In genomic region chr5:40826778-40827478, GRCh38 we compare ENCODE assay signal across 1 cellular context.
A peak's percentile ranks its signal among the peaks of the same experiment; 100 is the strongest.
TF ChIP-seq lines count a peak whose summit lies in the region.

No MANE protein-coding gene starts in this region.

TF ChIP-seq in K562, 482 proteins besides CTCF, POLR2A, EP300 and RAD21 (continued from another document):
- TF ChIP-seq HMGXB4 (CRISPR knock-in tag; IDR thresholded peaks at IDR 0.05) (0 out of 2 replicates have a peak, but pooled peaks have one; percentile 29), GTF2A2 (tag; IDR thresholded peaks at IDR 0.05) (no peak), ZKSCAN1 (IDR thresholded peaks at IDR 0.05; ENCODE audit: low read depth, low read length) (0 out of 2 replicates have a peak, but pooled peaks have one; percentile 6), POLR2AphosphoS2 (IDR thresholded peaks at IDR 0.05; ENCODE audit: low read length) (peak; percentile 87; the same call in 1 of the 2 replicates), XRCC5 (IDR thresholded peaks at IDR 0.05; ENCODE audit: low read depth, low read length) (no peak), POLR2B (IDR thresholded peaks at IDR 0.05; ENCODE audit: low read depth, partially characterized antibody) (peak; percentile 56), MXI1 (IDR thresholded peaks at IDR 0.05; ENCODE audit: low read depth, low read length) (0 out of 2 replicates have a peak, but pooled peaks have one; percentile 35), POLR2G (IDR thresholded peaks at IDR 0.05; ENCODE audit: low read depth, low read length) (peak; percentile 50; the same call in 1 of the 2 replicates), PREB (CRISPR knock-in tag; IDR thresholded peaks at IDR 0.05) (no peak), SIN3A (IDR thresholded peaks at IDR 0.05; ENCODE audit: borderline replicate concordance in 2 of 2, control insufficient read depth in 1 of 2, low read depth in 2 of 2, low read length in 2 of 2) (0 out of 4 replicates have a peak, but pooled peaks of 1 of the 2 experiments have one; percentile 20), TCF15 (CRISPR knock-in tag; IDR thresholded peaks at IDR 0.05) (no peak), POLR2AphosphoS5 (IDR thresholded peaks at IDR 0.05; ENCODE audit: control insufficient read depth, insufficient read depth, low read depth, low read length) (0 out of 2 replicates have a peak, but pooled peaks have one; percentile 12), E4F1 (CRISPR knock-in tag; IDR thresholded peaks at IDR 0.05; ENCODE audit: borderline replicate concordance) (no peak), PRMT5 (CRISPR knock-in tag; IDR thresholded peaks at IDR 0.05) (no peak), NFIC (IDR thresholded peaks at IDR 0.05) (peak; percentile 30; the same call in 1 of the 2 replicates), TFAP4 (CRISPR knock-in tag; IDR thresholded peaks at IDR 0.05; ENCODE audit: borderline replicate concordance) (no peak), AFF4 (CRISPR knock-in tag; IDR thresholded peaks at IDR 0.05) (0 out of 2 replicates have a peak, but pooled peaks have one; percentile 20), CHCHD3 (CRISPR knock-in tag; IDR thresholded peaks at IDR 0.05) (peak; percentile 83; the same call in 1 of the 2 replicates), PHF20 (IDR thresholded peaks at IDR 0.05; ENCODE audit: partially characterized antibody) (no peak), RBFOX2 (IDR thresholded peaks at IDR 0.05; ENCODE audit: low read depth, low read length) (peak; percentile 47; the same call in 1 of the 2 replicates), MITF (IDR thresholded peaks at IDR 0.05) (no peak), THRB (CRISPR knock-in tag; conservative IDR thresholded peaks at IDR 0.05) (0 out of 2 replicates have a peak, but pooled peaks have one; percentile 10), NR2F6 (CRISPR knock-in tag; IDR thresholded peaks at IDR 0.05) (no peak)
TF ChIP-seq in K562: peak in this region for 14.
